25 cellular contexts compared by ENCODE assay signal in the genomic region with DNA sequence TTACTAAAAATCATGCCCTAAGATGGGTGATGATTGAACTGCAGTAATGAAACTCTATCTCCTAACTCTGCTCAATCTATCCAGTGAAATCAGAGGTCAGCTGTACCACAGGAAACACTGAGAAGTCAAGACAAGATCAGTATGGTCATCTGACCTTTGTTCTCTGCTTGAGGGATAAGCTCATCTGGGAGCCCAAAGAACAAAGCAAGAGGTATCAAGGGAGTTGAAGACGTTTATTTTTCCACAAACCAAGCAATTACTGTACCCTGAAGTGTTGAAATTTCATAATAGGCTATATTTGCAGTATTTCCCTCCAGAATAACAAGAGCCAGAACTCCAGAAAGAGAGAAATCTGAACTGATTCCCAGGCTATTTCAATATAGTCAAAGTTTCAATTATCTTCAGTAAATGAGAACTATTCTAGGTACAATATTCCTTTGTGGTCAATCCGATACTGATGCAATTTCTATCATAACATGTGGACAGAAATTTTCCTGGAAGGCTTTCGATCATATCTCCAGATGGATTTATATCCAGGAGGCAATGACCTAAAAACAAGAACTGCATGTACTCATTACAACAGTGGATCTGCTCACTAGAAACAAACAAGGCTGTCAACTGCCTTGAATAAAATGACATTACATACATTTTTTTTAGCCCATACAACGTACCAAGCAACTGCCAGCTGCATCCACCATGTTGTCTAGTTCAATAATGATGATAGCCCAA.
"Had no signal": no experiment of that assay in that cellular context is flagged by ENCODE, and none has a peak within 500 bp of the region (broad histone marks: within the 10 kb centered on the region; RNA-seq: fewer than 3 reads in every experiment).

No MANE protein-coding gene starts in this region.

- H3K27ac ChIP-seq: body of pancreas, coronary artery, dorsolateral prefrontal cortex, neutrophil, prostate gland, testis, VCaP had no signal

- H3K9me3 ChIP-seq: body of pancreas, neutrophil, prostate gland, testis had no signal

- H3K4me3 ChIP-seq: body of pancreas, coronary artery, dorsolateral prefrontal cortex, lung, prostate gland, testis had no signal

- DNase-seq: activated CD4-positive, alpha-beta memory T cell treated with anti-CD3 and anti-CD28 coated beads for 36 hours; activated CD4-positive, alpha-beta T cell treated with anti-CD3 and anti-CD28 coated beads, Interleukin-2, amount 10 ng/mL, durations not matched to agents 24 days and 14 days; activated CD8-positive, alpha-beta memory T cell treated with anti-CD3 and anti-CD28 coated beads, Interleukin-2, amount 50 U/mL, for 4 hours; activated gamma-delta T cell treated with Interleukin-2 at 50 U/mL for 16 hours; activated naive CD4-positive, alpha-beta T cell treated with anti-CD3 and anti-CD28 coated beads, Interleukin-2, amount 50 U/mL, for 16 hours; activated naive CD8-positive, alpha-beta T cell treated with anti-CD3 and anti-CD28 coated beads, Interleukin-2, amount 50 U/mL, for 24 hours; activated T-cell treated with anti-CD3 and anti-CD28 coated beads, Interleukin-2, amount 50 U/mL, for 1 hour; anterior cingulate cortex; body of pancreas; dorsolateral prefrontal cortex; effector memory CD4-positive, alpha-beta T cell; head of caudate nucleus; kidney glomerular epithelial cell; mesendoderm; retina; stimulated activated CD4-positive, alpha-beta T cell treated with anti-CD3 and anti-CD28 coated beads, Interleukin-15, amount 100 ng/mL, for 24 hours; stimulated activated CD4-positive, alpha-beta T cell treated with anti-CD3 and anti-CD28 coated beads, Interleukin-2, amount 100 ng/mL, for 24 hours; stimulated activated naive B cell treated with anti-CD40 and anti-IgM and Interleukin-4, amounts not matched to agents 10 μg/mL and 1 μg/mL and 100 μg/mL, for 72 hours; testis; trophoblast cell had no signal

- H3K36me3 ChIP-seq: neutrophil, prostate gland had no signal

- H3K27me3 ChIP-seq: body of pancreas, dorsolateral prefrontal cortex, testis had no signal

- H3K4me1 ChIP-seq: body of pancreas, prostate gland had no signal
